Comparison of ENCODE assay signal across 10 cellular contexts in genomic region chr3:40169983-40170382, GRCh38.
DNase-seq lines count a peak whose midpoint lies in the region; ATAC-seq and TF ChIP-seq lines count a peak whose summit lies in the region.
"Had no signal": no experiment of that assay in that cellular context is flagged by ENCODE, and none has a peak within 500 bp of the region (broad histone marks: within the 10 kb centered on the region; RNA-seq: fewer than 3 reads in every experiment).

No MANE protein-coding gene starts in this region.

- H3K4ac ChIP-seq in mesendoderm (ENCODE audit: low read depth, low read length): no peak overlapping the region

- peaks cover 2% of the 10 kb centered on the region for H3K4me1 ChIP-seq in mesendoderm (ENCODE audit: control insufficient read depth, low read depth, low read length)
- H3K4me1 ChIP-seq in left ventricle myocardium inferior: peaks cover 14% of the 10 kb centered on the region

- H4K8ac ChIP-seq in mesendoderm (ENCODE audit: low read depth, low read length): no peak overlapping the region

- ATAC-seq in GM19025 (IDR thresholded peaks at IDR 0.05; ENCODE audit: low read depth, unreplicated experiment): peak; percentile 33
- ATAC-seq in GM21825 (IDR thresholded peaks at IDR 0.05; ENCODE audit: unreplicated experiment): peak; percentile 38
- peak; percentile 41 for ATAC-seq in HG03196 (IDR thresholded peaks at IDR 0.05; ENCODE audit: unreplicated experiment)
- ATAC-seq: HCT116 had no signal

- H3K27me3 ChIP-seq in mesendoderm (ENCODE audit: insufficient read depth, low read length, poor library complexity): no peaks in the 10 kb centered on the region
- no peaks in the 10 kb centered on the region for H3K27me3 ChIP-seq in left ventricle myocardium inferior (ENCODE audit: low read depth)

- H2BK15ac ChIP-seq in mesendoderm (replicated peaks; ENCODE audit: low read depth): no peak overlapping the region

- WGBS in mesendoderm (ENCODE audit: extremely low coverage, insufficient coverage, low lambda C conversion rate): 100% methylated on average over 2 of the region's 5 CpGs

- TF ChIP-seq CTCF in left ventricle myocardium inferior (IDR thresholded peaks at IDR 0.05; ENCODE audit: borderline replicate concordance): no peak

- no peak for DNase-seq in mesendoderm
- DNase-seq in NCI-H187 treated with DMSO at 0.1 percent for 48 hours (lab: John Stamatoyannopoulos, UW): no peak
- no peak for DNase-seq in middle frontal gyrus (ENCODE audit: extremely low spot score, low spot score)
- no peak for DNase-seq in left ventricle myocardium inferior
- DNase-seq in cerebellar cortex (ENCODE audit: low spot score): no peak
- DNase-seq: activated naive CD4-positive, alpha-beta T cell had no signal

- no peak overlapping the region for H3K23ac ChIP-seq in mesendoderm (ENCODE audit: low read length)

- H3K36me3 ChIP-seq in mesendoderm (ENCODE audit: control insufficient read depth, insufficient read depth, low read length) (no peaks in the 10 kb centered on the region), left ventricle myocardium inferior (no peaks in the 10 kb centered on the region)

- H3K9me3 ChIP-seq in left ventricle myocardium inferior (replicated peaks): no peaks in the 10 kb centered on the region

- H3K18ac ChIP-seq in mesendoderm (ENCODE audit: low read length): no peak overlapping the region

- no peak overlapping the region for H3K4me2 ChIP-seq in mesendoderm (ENCODE audit: low read length)

- no peaks in the 10 kb centered on the region for H3K79me1 ChIP-seq in mesendoderm (ENCODE audit: low read length)

- no peak overlapping the region for H3K9ac ChIP-seq in mesendoderm (ENCODE audit: low read length)

- H3K56ac ChIP-seq in mesendoderm (ENCODE audit: low read length): no peak overlapping the region

- no peak overlapping the region for H2AK5ac ChIP-seq in mesendoderm (ENCODE audit: low read length)

- H3K79me2 ChIP-seq in mesendoderm (ENCODE audit: control insufficient read depth, insufficient read depth, low read length): no peaks in the 10 kb centered on the region

- no peak overlapping the region for H2BK120ac ChIP-seq in mesendoderm (ENCODE audit: low read depth, low read length)

- H4K5ac ChIP-seq in mesendoderm (ENCODE audit: low read length): no peak overlapping the region

- H3K4me3 ChIP-seq in mesendoderm (ENCODE audit: low read length) (no peak overlapping the region), left ventricle myocardium inferior (no peak overlapping the region)

- intact Hi-C loops in left ventricle myocardium inferior (cut with micrococcal nuclease): loop anchor here (10.0 kb wide), 1 partner anchor 365 kb away; the partner anchor contains the start of gene MYRIP

- H3K27ac ChIP-seq in mesendoderm (ENCODE audit: low read depth, low read length) (no peak overlapping the region), left ventricle myocardium inferior (replicated peaks) (no peak overlapping the region)

- peak overlapping the region; percentile 64 for H2BK5ac ChIP-seq in mesendoderm (ENCODE audit: low read length)
